ENCODE assay signal across 8 cellular contexts in genomic region chr4:180449395-180449956, GRCh38.
DNase-seq lines count a peak whose midpoint lies in the region; ATAC-seq, FAIRE-seq and TF ChIP-seq lines count a peak whose summit lies in the region.

No MANE protein-coding gene starts in this region.

- H3K9me3 ChIP-seq in tibial nerve (no peaks in the 10 kb centered on the region), stomach (no peaks in the 10 kb centered on the region)

- no peaks in the 10 kb centered on the region for H3K9me3 Mint-ChIP-seq in chondrocyte (ENCODE audit: low read depth)

- WGBS in tibial nerve, 2 donors: 44 to 47% methylated on average over 6 of the region's 6 CpGs
- 33 to 41% (median 36%) methylated on average over 6 of the region's 6 CpGs for whole genome bisulfite sequencing in stomach, 5 donors

- TF ChIP-seq POLR2A in tibial nerve (IDR thresholded peaks at IDR 0.05) (no peak), stomach (IDR thresholded peaks at IDR 0.05) (no peak)

- TF ChIP-seq CTCF in GM13976 (IDR thresholded peaks at IDR 0.05; ENCODE audit: borderline replicate concordance, control extremely low read depth, extremely low read depth, insufficient read depth, missing control alignments) (peak; percentile 35), chondrocyte (IDR thresholded peaks at IDR 0.05) (peak; percentile 74), tibial nerve (IDR thresholded peaks at IDR 0.05) (peak in 2 of 5 experiments; percentile 19 to 38), stomach (IDR thresholded peaks at IDR 0.05) (no peak)

- H3K27ac ChIP-seq in tibial nerve: no peak overlapping the region
- H3K27ac ChIP-seq in stomach: no peak overlapping the region

- no peaks in the 10 kb centered on the region for H3K27me3 ChIP-seq in tibial nerve
- no peaks in the 10 kb centered on the region for H3K27me3 ChIP-seq in stomach

- H3K4me1 Mint-ChIP-seq in chondrocyte (ENCODE audit: low read depth): no peaks in the 10 kb centered on the region

- no peak overlapping the region for H3K27ac Mint-ChIP-seq in chondrocyte (ENCODE audit: unreplicated experiment)

- intact Hi-C loops in stomach (cut with DNase I; ENCODE audit: low total_unique reads) (no loop called here), cardiac septum (cut with DNase I) (no loop called here)

- H3K4me3 ChIP-seq in tibial nerve (no peak overlapping the region), stomach (no peak overlapping the region)

- H3K4me1 ChIP-seq in tibial nerve: no peaks in the 10 kb centered on the region
- H3K4me1 ChIP-seq in stomach: no peaks in the 10 kb centered on the region

- H3K36me3 ChIP-seq in tibial nerve (no peaks in the 10 kb centered on the region), stomach (no peaks in the 10 kb centered on the region)

- peak; percentile 28 for DNase-seq in GM13976 (ENCODE audit: low spot score)
- DNase-seq in NCI-H82 treated with DMSO at 0.1 percent for 48 hours (lab: John Stamatoyannopoulos, UW; ENCODE audit: unreplicated experiment): peak; percentile 54
- no peak for DNase-seq in chondrocyte (ENCODE audit: low spot score)
- peak; percentile 75 for DNase-seq in urothelium cell line (ENCODE audit: low spot score)
- DNase-seq in tibial nerve (ENCODE audit: low spot score in 2 of 2): no peak
- no peak for DNase-seq in stomach
- DNase-seq in cardiac septum (ENCODE audit: low spot score): no peak

- in situ Hi-C loops in GM13976 (cut with MboI; ENCODE audit: low sequenced_read_pairs, unreplicated experiment): no loop called here

- peak; percentile 59 for ATAC-seq in HG03045 (IDR thresholded peaks at IDR 0.05; ENCODE audit: unreplicated experiment)

- no peaks in the 10 kb centered on the region for H3K27me3 Mint-ChIP-seq in chondrocyte (ENCODE audit: low read depth)

- H3K4me3 Mint-ChIP-seq in chondrocyte (ENCODE audit: unreplicated experiment): peak overlapping the region; percentile 15

- FAIRE-seq in urothelium cell line (lab: Jason Lieb, UNC): no peak

- no peaks in the 10 kb centered on the region for H3K36me3 Mint-ChIP-seq in chondrocyte (ENCODE audit: low read depth)

- TF ChIP-seq EP300 in tibial nerve (IDR thresholded peaks at IDR 0.05): no peak
- no peak for TF ChIP-seq EP300 in stomach (IDR thresholded peaks at IDR 0.05)

Comparison
In these comparisons a context has a peak if more than half of its experiments do, and no peak if none do; other contexts are left out.
1. DNase-seq: peak in GM13976 (single experiment), NCI-H82 treated with DMSO at 0.1 percent for 48 hours (single experiment) and urothelium cell line (single experiment); none in chondrocyte (single experiment), tibial nerve (0 of 2), stomach (single experiment) and cardiac septum (single experiment).
2. CTCF ChIP-seq: peak in GM13976 (single experiment) and chondrocyte (single experiment); none in stomach (0 of 7).